ENCODE assay signal across 10 cellular contexts in the genomic region with DNA sequence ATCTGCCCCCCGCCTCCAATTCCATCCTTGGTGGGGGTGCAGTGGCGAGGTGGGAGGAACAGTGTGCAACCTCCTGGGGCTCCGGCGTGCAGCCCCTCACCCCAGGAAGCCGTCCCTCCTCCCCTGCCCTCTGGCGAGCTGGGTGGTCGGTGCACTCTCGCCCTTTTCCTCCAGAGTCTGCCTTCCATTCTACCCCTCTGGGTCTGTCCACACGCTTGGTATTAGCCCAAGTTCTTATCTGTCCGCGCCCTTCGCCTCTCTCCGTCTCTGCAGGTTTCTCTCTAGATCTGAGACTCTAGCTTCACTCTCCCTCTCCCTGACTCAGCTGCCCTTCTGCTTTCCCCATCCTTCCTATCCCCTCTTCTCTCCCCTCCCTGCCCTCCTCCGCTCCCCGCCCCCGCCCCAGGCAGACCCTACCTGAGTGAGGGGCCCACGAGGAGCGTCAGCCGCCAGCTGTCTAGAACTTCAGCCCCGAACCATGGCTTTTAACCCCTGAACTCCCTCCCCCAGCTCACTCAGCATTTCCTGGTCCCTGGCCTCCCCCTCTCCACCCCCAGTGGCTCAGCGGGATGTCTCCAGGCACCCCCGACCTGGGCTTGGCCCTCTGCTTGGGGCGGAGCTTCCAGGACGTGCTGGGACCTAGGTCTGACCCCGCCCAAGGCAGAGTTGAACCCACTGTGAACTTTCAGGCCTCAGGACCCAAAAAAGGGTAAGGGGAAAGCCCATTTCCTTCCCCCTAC. TPM values are rescaled to one million over a fixed set of nuclear protein-coding genes. Genes with fewer than 3 reads are reported as not detected.
A peak's percentile ranks its signal among the peaks of the same experiment; 100 is the strongest.
DNase-seq lines count a peak whose midpoint lies in the region; ATAC-seq, FAIRE-seq and TF ChIP-seq lines count a peak whose summit lies in the region.
"Had no signal": no experiment of that assay in that cellular context is flagged by ENCODE, and none has a peak within 500 bp of the region (broad histone marks: within the 10 kb centered on the region; RNA-seq: fewer than 3 reads in every experiment).

No MANE protein-coding gene starts in this region.

- H2AFZ ChIP-seq in hepatocyte (peak overlapping the region; percentile 78), parathyroid adenoma (peak overlapping the region; percentile 87), HepG2 (ENCODE audit: low read length) (no peak overlapping the region)

- peaks cover 13% of the 10 kb centered on the region for H3K27me3 ChIP-seq in CD4-positive, alpha-beta memory T cell (ENCODE audit: insufficient read depth, low read length)
- H3K27me3 ChIP-seq in hepatocyte (no peaks in the 10 kb centered on the region), parathyroid adenoma (ENCODE audit: control insufficient read depth, insufficient read depth, low read length) (no peaks in the 10 kb centered on the region), HepG2 (ENCODE audit: control insufficient read depth in 1 of 2, insufficient read depth in 2 of 2, low read length in 2 of 2) (peaks cover 0 to 3% of the 10 kb centered on the region in 2 experiments; a peak in 2 of 5 replicates), psoas muscle (ENCODE audit: insufficient read depth in 3 of 3, low read length in 2 of 3) (peaks cover 0 to 40% (median 2%) of the 10 kb centered on the region in 3 donors)

- no peak overlapping the region for H3K27ac ChIP-seq in CD4-positive, alpha-beta memory T cell (ENCODE audit: low read depth, low read length)
- no peak overlapping the region for H3K27ac ChIP-seq in hepatocyte
- H3K27ac ChIP-seq in parathyroid adenoma, result no peak overlapping the region
- H3K27ac ChIP-seq in HepG2 (ENCODE audit: extremely low read length, insufficient read depth, low read length), result no peak overlapping the region
- no peak overlapping the region for H3K27ac ChIP-seq in psoas muscle

- peak overlapping the region; percentile 39 to 76 (median 65) for H3K4me3 Mint-ChIP-seq in CD4-positive, alpha-beta memory T cell
- H3K4me3 Mint-ChIP-seq in T-helper 17 cell, result peak overlapping the region; percentile 68

- H3K4me3 ChIP-seq in CD4-positive, alpha-beta memory T cell (ENCODE audit: low read length in 2 of 2), result no peak overlapping the region
- H3K4me3 ChIP-seq in hepatocyte, result peak overlapping the region; percentile 49
- peak overlapping the region; percentile 37 for H3K4me3 ChIP-seq in parathyroid adenoma (ENCODE audit: low read depth, low read length)
- no peak overlapping the region for H3K4me3 ChIP-seq in HepG2 (replicated peaks in 1 of 3; ENCODE audit: insufficient read depth in 1 of 3, low read depth in 2 of 3, low read length in 3 of 3)
- no peak overlapping the region for H3K4me3 ChIP-seq in psoas muscle

- 14% methylated on average over 14 of the region's 25 CpGs for WGBS in hepatocyte (ENCODE audit: low lambda C conversion rate, missing lambda C conversion rate)
- 22% methylated on average over 24 of the region's 25 CpGs for WGBS in HepG2 (ENCODE audit: low lambda C conversion rate)
- 11% methylated on average over 21 to 25 of the region's 25 CpGs for WGBS in psoas muscle, 3 donors

- H3K27me3 Mint-ChIP-seq in CD4-positive, alpha-beta memory T cell, result peaks cover 40 to 42% of the 10 kb centered on the region in 2 donors
- H3K27me3 Mint-ChIP-seq in T-helper 17 cell, result peaks cover 15% of the 10 kb centered on the region

- H3K4me2 ChIP-seq in hepatocyte, result peak overlapping the region; percentile 96
- H3K4me2 ChIP-seq in parathyroid adenoma (ENCODE audit: low read length), result peak overlapping the region; percentile 68
- no peak overlapping the region for H3K4me2 ChIP-seq in HepG2 (ENCODE audit: low read depth, low read length)

- POLR2A ChIA-PET in CD4-positive, alpha-beta memory T cell (lab: Charles Lee; ENCODE audit: partially characterized antibody), result no interaction called here
- POLR2A ChIA-PET in HepG2 (lab: Yijun Ruan, JAX), result no interaction called here

- no peak for TF ChIP-seq RAD21 in HepG2 (CRISPR knock-in tag; IDR thresholded peaks at IDR 0.05)

- ATAC-seq in T-helper 17 cell (no peak), HepG2 (no peak; the same call in 2 of the 3 replicates), psoas muscle (no peak)

- no TSS peak for BruUV-seq in HepG2 (replicated peaks; lab: Mats Ljungman, UMichigan)

- no peaks in the 10 kb centered on the region for H3K9me2 ChIP-seq in hepatocyte (replicated peaks; ENCODE audit: insufficient read depth)

- no peaks in the 10 kb centered on the region for H3K36me3 Mint-ChIP-seq in CD4-positive, alpha-beta memory T cell
- peaks cover 9% of the 10 kb centered on the region for H3K36me3 Mint-ChIP-seq in T-helper 17 cell (ENCODE audit: low read depth)

- no peak for DNase-seq in CD4-positive, alpha-beta memory T cell
- DNase-seq in T-helper 17 cell (no peak), hepatocyte (ENCODE audit: low spot score) (no peak), HepG2 (ENCODE audit: low spot score) (no peak), AG08396 (ENCODE audit: low spot score) (no peak), psoas muscle (no peak), NCI-H345 (lab: John Stamatoyannopoulos, UW) (no peak)
- DNase-seq: mesenchymal stem cell, NCI-H1694 treated with DMSO at 0.1 percent for 48 hours had no signal

- H3K36me3 ChIP-seq in CD4-positive, alpha-beta memory T cell (ENCODE audit: insufficient read depth, low read length), result no peaks in the 10 kb centered on the region
- H3K36me3 ChIP-seq in hepatocyte (replicated peaks; ENCODE audit: insufficient read depth, low read depth) (no peaks in the 10 kb centered on the region), parathyroid adenoma (ENCODE audit: control insufficient read depth, insufficient read depth, low read length) (no peaks in the 10 kb centered on the region), HepG2 (replicated peaks in 1 of 2; ENCODE audit: control insufficient read depth in 1 of 2, insufficient read depth in 2 of 2, low read length in 2 of 2) (no peaks in the 10 kb centered on the region), psoas muscle (ENCODE audit: insufficient read depth in 1 of 2, low read depth in 1 of 2) (no peaks in the 10 kb centered on the region)

- no peaks in the 10 kb centered on the region for H3K9me3 ChIP-seq in CD4-positive, alpha-beta memory T cell (ENCODE audit: control insufficient read depth in 1 of 2, low read length in 2 of 2)
- H3K9me3 ChIP-seq in T-helper 17 cell (ENCODE audit: control insufficient read depth, low read length, poor library complexity, severe bottlenecking) (no peaks in the 10 kb centered on the region), hepatocyte (ENCODE audit: low read depth) (no peaks in the 10 kb centered on the region), parathyroid adenoma (ENCODE audit: control insufficient read depth, low read length) (no peaks in the 10 kb centered on the region), HepG2 (ENCODE audit: low read length) (no peaks in the 10 kb centered on the region), psoas muscle (no peaks in the 10 kb centered on the region)

- no peak overlapping the region for H3K9ac ChIP-seq in parathyroid adenoma
- H3K9ac ChIP-seq in HepG2 (ENCODE audit: insufficient read depth, low read depth, low read length), result no peak overlapping the region

- no peak for TF ChIP-seq EP300 in HepG2 (IDR thresholded peaks at IDR 0.05; ENCODE audit: low read depth in 2 of 2, low read length in 2 of 2)
- TF ChIP-seq EP300 in HepG2 (CRISPR knock-in tag; IDR thresholded peaks at IDR 0.05; ENCODE audit: borderline replicate concordance), result no peak

- peaks cover 0 to 5% (median 0%) of the 10 kb centered on the region in 8 donors for H3K9me3 Mint-ChIP-seq in CD4-positive, alpha-beta memory T cell

- no peak overlapping the region for H3K27ac Mint-ChIP-seq in CD4-positive, alpha-beta memory T cell
- H3K27ac Mint-ChIP-seq in T-helper 17 cell, result no peak overlapping the region

- FAIRE-seq in HepG2 (lab: Jason Lieb, UNC), result no peak

- CTCF ChIA-PET in CD4-positive, alpha-beta memory T cell (lab: Charles Lee; ENCODE audit: partially characterized antibody), result interaction anchor here (0.7 kb wide), 1 partner anchor 17 kb away, joined by 3 read pairs; no protein-coding TSS in a partner anchor
- CTCF ChIA-PET in HepG2 (lab: Yijun Ruan, JAX; ENCODE audit: low intra/inter-chr PET ratio, low total read pairs), result no interaction called here

- peaks cover 3% of the 10 kb centered on the region for H3K4me1 ChIP-seq in CD4-positive, alpha-beta memory T cell (ENCODE audit: insufficient read depth, low read length)
- H3K4me1 ChIP-seq in hepatocyte (ENCODE audit: insufficient read depth), result peaks cover 7% of the 10 kb centered on the region
- H3K4me1 ChIP-seq in parathyroid adenoma, result no peaks in the 10 kb centered on the region
- H3K4me1 ChIP-seq in HepG2 (ENCODE audit: insufficient read depth, low read length), result no peaks in the 10 kb centered on the region
- no peaks in the 10 kb centered on the region for H3K4me1 ChIP-seq in psoas muscle

- H3K4me1 Mint-ChIP-seq in CD4-positive, alpha-beta memory T cell, result peaks cover 0 to 6% (median 3%) of the 10 kb centered on the region in 4 donors
- H3K4me1 Mint-ChIP-seq in T-helper 17 cell, result no peaks in the 10 kb centered on the region

- in situ Hi-C loops in HepG2 (cut with HindIII; ENCODE audit: extremely low pct_ligation_motif_present, low pct_unique_long_range_greater_than_20kb), result no loop called here

- TF ChIP-seq CTCF in hepatocyte (IDR thresholded peaks at IDR 0.05; ENCODE audit: poor library complexity) (no peak), parathyroid adenoma (IDR thresholded peaks at IDR 0.05) (no peak), HepG2 (CRISPR knock-in tag; IDR thresholded peaks at IDR 0.05) (no peak), psoas muscle (IDR thresholded peaks at IDR 0.05) (no peak)

- H4K20me1 ChIP-seq in hepatocyte (ENCODE audit: insufficient read depth, poor library complexity, severe bottlenecking) (no peaks in the 10 kb centered on the region), HepG2 (ENCODE audit: insufficient read depth, low read length) (no peaks in the 10 kb centered on the region)

- intact Hi-C loops in CD4-positive, alpha-beta memory T cell (cut with micrococcal nuclease), result no loop called here
- intact Hi-C loops in HepG2 (cut with micrococcal nuclease; ENCODE audit: unreplicated experiment) (no loop called here), psoas muscle (cut with DNase I) (no loop called here)

- no peak for TF ChIP-seq POLR2A in HepG2 (IDR thresholded peaks at IDR 0.05; ENCODE audit: insufficient read depth in 1 of 2, low read depth in 2 of 2, low read length in 2 of 2)

- H3K79me2 ChIP-seq in hepatocyte, result no peaks in the 10 kb centered on the region
- H3K79me2 ChIP-seq in parathyroid adenoma, result no peaks in the 10 kb centered on the region
- H3K79me2 ChIP-seq in HepG2 (ENCODE audit: insufficient read depth, low read length), result no peaks in the 10 kb centered on the region

RNA-seq across cellular contexts. Expression of gene KLK13, which starts 0.5 kb away (rescaled TPM):
- not detected for total RNA-seq in CD4-positive, alpha-beta memory T cell
- polyA plus RNA-seq in CD4-positive, alpha-beta memory T cell, result not detected
- total RNA-seq in T-helper 17 cell, result not detected
- total RNA-seq in hepatocyte, result 0.36 TPM in 1 of 2 replicates, not detected in the other
- 0.52 and 1.0 TPM in 2 replicates for polyA plus RNA-seq in hepatocyte
- not detected in 2 replicates for total RNA-seq in HepG2 (2016; rRNA removed; fragmentation: Illumina TruSeq; extraction: Trizol)
- total RNA-seq in HepG2 (2016; cell fraction: cytosol; rRNA removed; fragmentation: Illumina TruSeq; extraction: Trizol; ENCODE audit: low read depth), result not detected in 2 replicates
- total RNA-seq in HepG2 (2016; cell fraction: insoluble cytoplasmic fraction; rRNA removed; fragmentation: Illumina TruSeq; extraction: Trizol), result not detected in 2 replicates
- total RNA-seq in HepG2 (2016; cell fraction: membrane; rRNA removed; fragmentation: Illumina TruSeq; extraction: Trizol), result not detected in 2 replicates
- total RNA-seq in HepG2 (2016; cell fraction: nucleus; rRNA removed; fragmentation: Illumina TruSeq; extraction: Trizol), result not detected in 2 replicates
- polyA plus RNA-seq in HepG2 (2011; rRNA removed), result 0.09 TPM in 1 of 2 replicates, not detected in the other
- not detected in 2 replicates for polyA plus RNA-seq in HepG2 (2011; cell fraction: cytosol; rRNA removed)
- polyA plus RNA-seq in HepG2 (2011; cell fraction: nucleus; rRNA removed), result not detected in 2 replicates
- polyA plus RNA-seq in HepG2 (2012), result not detected in 2 replicates
- polyA plus RNA-seq in HepG2 (2016; cell fraction: cytosol; fragmentation: Illumina TruSeq; extraction: Trizol; ENCODE audit: low read depth), result not detected in 2 replicates
- not detected in 2 replicates for polyA plus RNA-seq in HepG2 (2016; cell fraction: insoluble cytoplasmic fraction; fragmentation: Illumina TruSeq; extraction: Trizol; ENCODE audit: low read depth)
- not detected in 2 replicates for polyA plus RNA-seq in HepG2 (2016; cell fraction: membrane; fragmentation: Illumina TruSeq; extraction: Trizol; ENCODE audit: low read depth)
- not detected in 2 replicates for polyA plus RNA-seq in HepG2 (2016; cell fraction: nucleus; fragmentation: Illumina TruSeq; extraction: Trizol; ENCODE audit: insufficient read depth, low read depth)
- not detected in 2 replicates for polyA minus RNA-seq in HepG2 (2011; rRNA and poly(A)+ RNA removed; ENCODE audit: low replicate concordance)
- polyA minus RNA-seq in HepG2 (2011; cell fraction: cytosol; rRNA and poly(A)+ RNA removed), result not detected in 2 replicates
- polyA minus RNA-seq in HepG2 (2011; cell fraction: nucleus; rRNA and poly(A)+ RNA removed), result not detected in 2 replicates
- not detected for total RNA-seq in psoas muscle
- under 1 TPM in 1 of 3 donors, not detected in 2; 0.18 TPM for polyA plus RNA-seq in psoas muscle

RNA-seq across cellular contexts. Expression of gene KLK14, which starts 17.3 kb away (rescaled TPM):
- total RNA-seq in CD4-positive, alpha-beta memory T cell, result 1 to 10 TPM in 1 of 2 experiments, not detected in 1; 1.1 TPM
- polyA plus RNA-seq in CD4-positive, alpha-beta memory T cell, result not detected
- total RNA-seq in T-helper 17 cell (under 1 TPM; 0.32 to 0.39 TPM), hepatocyte (0.13 TPM in 1 of 2 replicates, not detected in the other), HepG2 (2016; rRNA removed; fragmentation: Illumina TruSeq; extraction: Trizol) (not detected in 2 replicates), psoas muscle (not detected)
- polyA plus RNA-seq in hepatocyte (not detected in 2 replicates), HepG2 (2011; rRNA removed) (not detected in 2 replicates), psoas muscle (under 1 TPM in 1 of 3 donors, not detected in 2; 0.20 TPM)
- not detected in 2 replicates for total RNA-seq in HepG2 (2016; cell fraction: cytosol; rRNA removed; fragmentation: Illumina TruSeq; extraction: Trizol; ENCODE audit: low read depth)
- total RNA-seq in HepG2 (2016; cell fraction: insoluble cytoplasmic fraction; rRNA removed; fragmentation: Illumina TruSeq; extraction: Trizol), result not detected in 2 replicates
- not detected in 2 replicates for total RNA-seq in HepG2 (2016; cell fraction: membrane; rRNA removed; fragmentation: Illumina TruSeq; extraction: Trizol)
- total RNA-seq in HepG2 (2016; cell fraction: nucleus; rRNA removed; fragmentation: Illumina TruSeq; extraction: Trizol), result not detected in 2 replicates
- not detected in 2 replicates for polyA plus RNA-seq in HepG2 (2011; cell fraction: cytosol; rRNA removed)
- polyA plus RNA-seq in HepG2 (2011; cell fraction: nucleus; rRNA removed), result 0.16 and 0.53 TPM in 2 replicates
- polyA plus RNA-seq in HepG2 (2012), result not detected in 2 replicates
- not detected in 2 replicates for polyA plus RNA-seq in HepG2 (2016; cell fraction: cytosol; fragmentation: Illumina TruSeq; extraction: Trizol; ENCODE audit: low read depth)
- not detected in 2 replicates for polyA plus RNA-seq in HepG2 (2016; cell fraction: insoluble cytoplasmic fraction; fragmentation: Illumina TruSeq; extraction: Trizol; ENCODE audit: low read depth)
- polyA plus RNA-seq in HepG2 (2016; cell fraction: membrane; fragmentation: Illumina TruSeq; extraction: Trizol; ENCODE audit: low read depth), result not detected in 2 replicates
- polyA plus RNA-seq in HepG2 (2016; cell fraction: nucleus; fragmentation: Illumina TruSeq; extraction: Trizol; ENCODE audit: insufficient read depth, low read depth), result not detected in 2 replicates
- 0.40 TPM in 1 of 2 replicates, not detected in the other for polyA minus RNA-seq in HepG2 (2011; rRNA and poly(A)+ RNA removed; ENCODE audit: low replicate concordance)
- not detected in 2 replicates for polyA minus RNA-seq in HepG2 (2011; cell fraction: cytosol; rRNA and poly(A)+ RNA removed)
- not detected in 2 replicates for polyA minus RNA-seq in HepG2 (2011; cell fraction: nucleus; rRNA and poly(A)+ RNA removed)

RNA-seq across cellular contexts. Expression of gene KLK12, which starts 30.6 kb away (rescaled TPM):
- not detected for total RNA-seq in CD4-positive, alpha-beta memory T cell
- not detected for polyA plus RNA-seq in CD4-positive, alpha-beta memory T cell
- total RNA-seq in T-helper 17 cell, result not detected
- 0.80 TPM in 1 of 2 replicates, not detected in the other for total RNA-seq in hepatocyte
- 2.3 TPM in 1 of 2 replicates, not detected in the other for polyA plus RNA-seq in hepatocyte
- not detected in 2 replicates for total RNA-seq in HepG2 (2016; rRNA removed; fragmentation: Illumina TruSeq; extraction: Trizol)
- total RNA-seq in HepG2 (2016; cell fraction: cytosol; rRNA removed; fragmentation: Illumina TruSeq; extraction: Trizol; ENCODE audit: low read depth), result not detected in 2 replicates
- not detected in 2 replicates for total RNA-seq in HepG2 (2016; cell fraction: insoluble cytoplasmic fraction; rRNA removed; fragmentation: Illumina TruSeq; extraction: Trizol)
- total RNA-seq in HepG2 (2016; cell fraction: membrane; rRNA removed; fragmentation: Illumina TruSeq; extraction: Trizol), result not detected in 2 replicates
- total RNA-seq in HepG2 (2016; cell fraction: nucleus; rRNA removed; fragmentation: Illumina TruSeq; extraction: Trizol), result not detected in 2 replicates
- not detected in 2 replicates for polyA plus RNA-seq in HepG2 (2011; rRNA removed)
- polyA plus RNA-seq in HepG2 (2011; cell fraction: cytosol; rRNA removed), result not detected in 2 replicates
- not detected in 2 replicates for polyA plus RNA-seq in HepG2 (2011; cell fraction: nucleus; rRNA removed)
- polyA plus RNA-seq in HepG2 (2012), result not detected in 2 replicates
- polyA plus RNA-seq in HepG2 (2016; cell fraction: cytosol; fragmentation: Illumina TruSeq; extraction: Trizol; ENCODE audit: low read depth), result not detected in 2 replicates
- polyA plus RNA-seq in HepG2 (2016; cell fraction: insoluble cytoplasmic fraction; fragmentation: Illumina TruSeq; extraction: Trizol; ENCODE audit: low read depth), result not detected in 2 replicates
- polyA plus RNA-seq in HepG2 (2016; cell fraction: membrane; fragmentation: Illumina TruSeq; extraction: Trizol; ENCODE audit: low read depth), result not detected in 2 replicates
- polyA plus RNA-seq in HepG2 (2016; cell fraction: nucleus; fragmentation: Illumina TruSeq; extraction: Trizol; ENCODE audit: insufficient read depth, low read depth), result not detected in 2 replicates
- polyA minus RNA-seq in HepG2 (2011; rRNA and poly(A)+ RNA removed; ENCODE audit: low replicate concordance), result not detected in 2 replicates
- not detected in 2 replicates for polyA minus RNA-seq in HepG2 (2011; cell fraction: cytosol; rRNA and poly(A)+ RNA removed)
- not detected in 2 replicates for polyA minus RNA-seq in HepG2 (2011; cell fraction: nucleus; rRNA and poly(A)+ RNA removed)
- not detected for total RNA-seq in psoas muscle
- polyA plus RNA-seq in psoas muscle, result not detected

RNA-seq across cellular contexts. Expression of gene KLK11, which starts 39.0 kb away (rescaled TPM):
- not detected for total RNA-seq in CD4-positive, alpha-beta memory T cell
- polyA plus RNA-seq in CD4-positive, alpha-beta memory T cell, result not detected
- total RNA-seq in T-helper 17 cell (not detected), hepatocyte (1.4 TPM in 1 of 2 replicates, not detected in the other), HepG2 (2016; rRNA removed; fragmentation: Illumina TruSeq; extraction: Trizol) (not detected in 2 replicates), psoas muscle (under 1 TPM in 3 of 4 donors, not detected in 1; 0.19 to 0.52 (median 0.24) TPM)
- polyA plus RNA-seq in hepatocyte (2.2 and 2.6 TPM in 2 replicates), HepG2 (2011; rRNA removed) (not detected in 2 replicates), psoas muscle (under 1 TPM; 0.13 to 0.20 (median 0.17) TPM)
- not detected in 2 replicates for total RNA-seq in HepG2 (2016; cell fraction: cytosol; rRNA removed; fragmentation: Illumina TruSeq; extraction: Trizol; ENCODE audit: low read depth)
- total RNA-seq in HepG2 (2016; cell fraction: insoluble cytoplasmic fraction; rRNA removed; fragmentation: Illumina TruSeq; extraction: Trizol), result not detected in 2 replicates
- not detected in 2 replicates for total RNA-seq in HepG2 (2016; cell fraction: membrane; rRNA removed; fragmentation: Illumina TruSeq; extraction: Trizol)
- not detected in 2 replicates for total RNA-seq in HepG2 (2016; cell fraction: nucleus; rRNA removed; fragmentation: Illumina TruSeq; extraction: Trizol)
- polyA plus RNA-seq in HepG2 (2011; cell fraction: cytosol; rRNA removed), result not detected in 2 replicates
- not detected in 2 replicates for polyA plus RNA-seq in HepG2 (2011; cell fraction: nucleus; rRNA removed)
- polyA plus RNA-seq in HepG2 (2012), result not detected in 2 replicates
- not detected in 2 replicates for polyA plus RNA-seq in HepG2 (2016; cell fraction: cytosol; fragmentation: Illumina TruSeq; extraction: Trizol; ENCODE audit: low read depth)
- polyA plus RNA-seq in HepG2 (2016; cell fraction: insoluble cytoplasmic fraction; fragmentation: Illumina TruSeq; extraction: Trizol; ENCODE audit: low read depth), result not detected in 2 replicates
- not detected in 2 replicates for polyA plus RNA-seq in HepG2 (2016; cell fraction: membrane; fragmentation: Illumina TruSeq; extraction: Trizol; ENCODE audit: low read depth)
- not detected in 2 replicates for polyA plus RNA-seq in HepG2 (2016; cell fraction: nucleus; fragmentation: Illumina TruSeq; extraction: Trizol; ENCODE audit: insufficient read depth, low read depth)
- not detected in 2 replicates for polyA minus RNA-seq in HepG2 (2011; rRNA and poly(A)+ RNA removed; ENCODE audit: low replicate concordance)
- not detected in 2 replicates for polyA minus RNA-seq in HepG2 (2011; cell fraction: cytosol; rRNA and poly(A)+ RNA removed)
- polyA minus RNA-seq in HepG2 (2011; cell fraction: nucleus; rRNA and poly(A)+ RNA removed), result not detected in 2 replicates

RNA-seq across cellular contexts. Expression of gene CTU1, which starts 42.8 kb away (rescaled TPM):
- total RNA-seq in CD4-positive, alpha-beta memory T cell, result 10 to 100 TPM; 11.4 TPM
- polyA plus RNA-seq in CD4-positive, alpha-beta memory T cell, result 1 to 10 TPM; 1.4 to 9.2 TPM
- total RNA-seq in T-helper 17 cell, result 1 to 10 TPM; 4.1 to 4.6 TPM
- total RNA-seq in hepatocyte, result 6.7 and 7.7 TPM in 2 replicates
- polyA plus RNA-seq in hepatocyte, result 12.6 and 15.9 TPM in 2 replicates
- total RNA-seq in HepG2 (2016; rRNA removed; fragmentation: Illumina TruSeq; extraction: Trizol), result 1.9 and 2.9 TPM in 2 replicates
- total RNA-seq in HepG2 (2016; cell fraction: cytosol; rRNA removed; fragmentation: Illumina TruSeq; extraction: Trizol; ENCODE audit: low read depth), result 0.71 and 1.1 TPM in 2 replicates
- total RNA-seq in HepG2 (2016; cell fraction: insoluble cytoplasmic fraction; rRNA removed; fragmentation: Illumina TruSeq; extraction: Trizol), result 1.9 and 2.5 TPM in 2 replicates
- total RNA-seq in HepG2 (2016; cell fraction: membrane; rRNA removed; fragmentation: Illumina TruSeq; extraction: Trizol), result 0.90 and 1.3 TPM in 2 replicates
- total RNA-seq in HepG2 (2016; cell fraction: nucleus; rRNA removed; fragmentation: Illumina TruSeq; extraction: Trizol), result 1.1 and 1.2 TPM in 2 replicates
- polyA plus RNA-seq in HepG2 (2011; rRNA removed), result 1.9 and 2.5 TPM in 2 replicates
- polyA plus RNA-seq in HepG2 (2011; cell fraction: cytosol; rRNA removed), result 2.2 and 4.4 TPM in 2 replicates
- polyA plus RNA-seq in HepG2 (2011; cell fraction: nucleus; rRNA removed), result 3.9 and 5.1 TPM in 2 replicates
- polyA plus RNA-seq in HepG2 (2012), result 1.4 and 1.7 TPM in 2 replicates
- 0.35 and 0.53 TPM in 2 replicates for polyA plus RNA-seq in HepG2 (2016; cell fraction: cytosol; fragmentation: Illumina TruSeq; extraction: Trizol; ENCODE audit: low read depth)
- 1.9 and 2.1 TPM in 2 replicates for polyA plus RNA-seq in HepG2 (2016; cell fraction: insoluble cytoplasmic fraction; fragmentation: Illumina TruSeq; extraction: Trizol; ENCODE audit: low read depth)
- 0.50 and 0.55 TPM in 2 replicates for polyA plus RNA-seq in HepG2 (2016; cell fraction: membrane; fragmentation: Illumina TruSeq; extraction: Trizol; ENCODE audit: low read depth)
- polyA plus RNA-seq in HepG2 (2016; cell fraction: nucleus; fragmentation: Illumina TruSeq; extraction: Trizol; ENCODE audit: insufficient read depth, low read depth), result 1.6 and 2.2 TPM in 2 replicates
- polyA minus RNA-seq in HepG2 (2011; rRNA and poly(A)+ RNA removed; ENCODE audit: low replicate concordance), result 3.8 and 8.1 TPM in 2 replicates
- 3.1 and 3.4 TPM in 2 replicates for polyA minus RNA-seq in HepG2 (2011; cell fraction: cytosol; rRNA and poly(A)+ RNA removed)
- 2.7 and 3.6 TPM in 2 replicates for polyA minus RNA-seq in HepG2 (2011; cell fraction: nucleus; rRNA and poly(A)+ RNA removed)
- total RNA-seq in psoas muscle, result 1 to 10 TPM; 4.9 to 9.1 (median 6.0) TPM
- polyA plus RNA-seq in psoas muscle, result 1 to 10 TPM; 1.4 to 7.5 (median 2.1) TPM

Comparison
In these comparisons a context has a peak if more than half of its experiments do, and no peak if none do; other contexts are left out.
1. H3K4me3 ChIP-seq: peak in hepatocyte (single experiment) and parathyroid adenoma (single experiment); none in CD4-positive, alpha-beta memory T cell (0 of 2), HepG2 (0 of 3) and psoas muscle (single experiment).